ENCODE assay signal across 1 cellular context in the genomic region with DNA sequence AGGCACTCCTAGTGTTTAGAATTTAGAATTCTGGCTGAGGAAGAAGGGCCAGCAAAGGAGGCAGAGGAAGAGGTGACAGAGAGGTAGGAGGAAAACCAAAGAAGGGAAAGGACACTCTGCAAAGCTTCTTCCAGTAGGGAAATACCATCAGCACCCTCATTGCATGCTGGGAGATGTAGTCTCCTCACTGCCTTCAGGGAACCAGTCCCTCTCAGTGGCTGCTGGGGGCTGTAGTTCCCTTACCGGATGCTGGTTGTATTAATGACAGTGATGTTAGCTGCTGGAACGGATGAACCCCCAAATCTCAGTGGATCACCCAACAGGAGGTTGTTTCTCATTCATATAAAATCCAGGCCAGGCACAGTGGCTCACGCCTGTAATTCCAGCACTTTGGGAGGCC.
TF ChIP-seq lines count a peak whose summit lies in the region.

No MANE protein-coding gene starts in this region.

TF ChIP-seq in K562, 482 proteins besides CTCF, POLR2A, EP300 and RAD21 (continued from another document and continues in another):
- no peak for TF ChIP-seq MED1 (CRISPR knock-in tag; IDR thresholded peaks at IDR 0.05; ENCODE audit: borderline replicate concordance)
- no peak for TF ChIP-seq L3MBTL2 (IDR thresholded peaks at IDR 0.05)
- TF ChIP-seq CBX2 (IDR thresholded peaks at IDR 0.05; ENCODE audit: insufficient read depth, low read length, poor library complexity, severe bottlenecking) = no peak
- TF ChIP-seq HMG20B (CRISPR knock-in tag; IDR thresholded peaks at IDR 0.05) = no peak
- TF ChIP-seq ARHGAP35 (IDR thresholded peaks at IDR 0.05; ENCODE audit: partially characterized antibody) = no peak
- TF ChIP-seq, protein P1, sequence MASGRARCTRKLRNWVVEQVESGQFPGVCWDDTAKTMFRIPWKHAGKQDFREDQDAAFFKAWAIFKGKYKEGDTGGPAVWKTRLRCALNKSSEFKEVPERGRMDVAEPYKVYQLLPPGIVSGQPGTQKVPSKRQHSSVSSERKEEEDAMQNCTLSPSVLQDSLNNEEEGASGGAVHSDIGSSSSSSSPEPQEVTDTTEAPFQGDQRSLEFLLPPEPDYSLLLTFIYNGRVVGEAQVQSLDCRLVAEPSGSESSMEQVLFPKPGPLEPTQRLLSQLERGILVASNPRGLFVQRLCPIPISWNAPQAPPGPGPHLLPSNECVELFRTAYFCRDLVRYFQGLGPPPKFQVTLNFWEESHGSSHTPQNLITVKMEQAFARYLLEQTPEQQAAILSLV (tag; IDR thresholded peaks at IDR 0.05) = no peak
- TF ChIP-seq ZNF707 (CRISPR knock-in tag; conservative IDR thresholded peaks at IDR 0.05) = no peak
- TF ChIP-seq PURB (CRISPR knock-in tag; IDR thresholded peaks at IDR 0.05; ENCODE audit: low read depth) = no peak
- peak; percentile 92 to 93 for TF ChIP-seq SIX5 (IDR thresholded peaks at IDR 0.05; ENCODE audit: borderline replicate concordance in 1 of 2, insufficient read depth in 1 of 2, low read depth in 1 of 2, low read length in 2 of 2)
- TF ChIP-seq SOX6 (IDR thresholded peaks at IDR 0.05) = no peak
- no peak for TF ChIP-seq ARID2 (IDR thresholded peaks at IDR 0.05)
- TF ChIP-seq TAF9B (IDR thresholded peaks at IDR 0.05; ENCODE audit: partially characterized antibody) = no peak
- TF ChIP-seq, protein P2, sequence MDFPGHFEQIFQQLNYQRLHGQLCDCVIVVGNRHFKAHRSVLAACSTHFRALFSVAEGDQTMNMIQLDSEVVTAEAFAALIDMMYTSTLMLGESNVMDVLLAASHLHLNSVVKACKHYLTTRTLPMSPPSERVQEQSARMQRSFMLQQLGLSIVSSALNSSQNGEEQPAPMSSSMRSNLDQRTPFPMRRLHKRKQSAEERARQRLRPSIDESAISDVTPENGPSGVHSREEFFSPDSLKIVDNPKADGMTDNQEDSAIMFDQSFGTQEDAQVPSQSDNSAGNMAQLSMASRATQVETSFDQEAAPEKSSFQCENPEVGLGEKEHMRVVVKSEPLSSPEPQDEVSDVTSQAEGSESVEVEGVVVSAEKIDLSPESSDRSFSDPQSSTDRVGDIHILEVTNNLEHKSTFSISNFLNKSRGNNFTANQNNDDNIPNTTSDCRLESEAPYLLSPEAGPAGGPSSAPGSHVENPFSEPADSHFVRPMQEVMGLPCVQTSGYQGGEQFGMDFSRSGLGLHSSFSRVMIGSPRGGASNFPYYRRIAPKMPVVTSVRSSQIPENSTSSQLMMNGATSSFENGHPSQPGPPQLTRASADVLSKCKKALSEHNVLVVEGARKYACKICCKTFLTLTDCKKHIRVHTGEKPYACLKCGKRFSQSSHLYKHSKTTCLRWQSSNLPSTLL (IDR thresholded peaks at IDR 0.05) = no peak
- TF ChIP-seq GTF2F1 (IDR thresholded peaks at IDR 0.05; ENCODE audit: low read depth, low read length) = no peak
- TF ChIP-seq MTA1 (IDR thresholded peaks at IDR 0.05; ENCODE audit: borderline replicate concordance) = no peak
- TF ChIP-seq MECOM (CRISPR knock-in tag; IDR thresholded peaks at IDR 0.05) = no peak
- TF ChIP-seq ELF1 (tag; IDR thresholded peaks at IDR 0.05) = 0 out of 2 replicates have a peak, but pooled peaks have one; percentile 33
- no peak for TF ChIP-seq BCOR (IDR thresholded peaks at IDR 0.05)
- TF ChIP-seq DPF2 (IDR thresholded peaks at IDR 0.05) = no peak
- no peak for TF ChIP-seq RFX1 (IDR thresholded peaks at IDR 0.05)
- peak; percentile 67; the same call in 1 of the 2 replicates for TF ChIP-seq CREB3L1 (IDR thresholded peaks at IDR 0.05; ENCODE audit: borderline replicate concordance, low read depth)
- TF ChIP-seq ZBTB40 (IDR thresholded peaks at IDR 0.05) = peak; percentile 37; the same call in 1 of the 2 replicates
- TF ChIP-seq ZBTB40 (CRISPR knock-in tag; IDR thresholded peaks at IDR 0.05) = no peak
- TF ChIP-seq NR2C1 (IDR thresholded peaks at IDR 0.05) = 0 out of 2 replicates have a peak, but pooled peaks have one; percentile 20
- 0 out of 2 replicates have a peak, but pooled peaks have one; percentile 25 for TF ChIP-seq NR2C1 (tag; IDR thresholded peaks at IDR 0.05)
- no peak for TF ChIP-seq RBM22 (IDR thresholded peaks at IDR 0.05; ENCODE audit: low read depth, low read length, poor library complexity, severe bottlenecking)
- TF ChIP-seq, protein P3, sequence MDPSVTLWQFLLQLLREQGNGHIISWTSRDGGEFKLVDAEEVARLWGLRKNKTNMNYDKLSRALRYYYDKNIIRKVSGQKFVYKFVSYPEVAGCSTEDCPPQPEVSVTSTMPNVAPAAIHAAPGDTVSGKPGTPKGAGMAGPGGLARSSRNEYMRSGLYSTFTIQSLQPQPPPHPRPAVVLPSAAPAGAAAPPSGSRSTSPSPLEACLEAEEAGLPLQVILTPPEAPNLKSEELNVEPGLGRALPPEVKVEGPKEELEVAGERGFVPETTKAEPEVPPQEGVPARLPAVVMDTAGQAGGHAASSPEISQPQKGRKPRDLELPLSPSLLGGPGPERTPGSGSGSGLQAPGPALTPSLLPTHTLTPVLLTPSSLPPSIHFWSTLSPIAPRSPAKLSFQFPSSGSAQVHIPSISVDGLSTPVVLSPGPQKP (CRISPR knock-in tag; IDR thresholded peaks at IDR 0.05) = no peak
- TF ChIP-seq PRPF4 (IDR thresholded peaks at IDR 0.05; ENCODE audit: insufficient read depth, low read depth, low read length, poor library complexity, severe bottlenecking) = no peak
- TF ChIP-seq THAP7 (CRISPR knock-in tag; IDR thresholded peaks at IDR 0.05) = no peak
- no peak for TF ChIP-seq HNRNPL (IDR thresholded peaks at IDR 0.05; ENCODE audit: low read depth, low read length)
- no peak for TF ChIP-seq ATF1 (CRISPR knock-in tag; IDR thresholded peaks at IDR 0.05)
- 0 out of 2 replicates have a peak, but pooled peaks have one; percentile 26 for TF ChIP-seq ATF1 (tag; IDR thresholded peaks at IDR 0.05)
- TF ChIP-seq HCFC1 (IDR thresholded peaks at IDR 0.05; ENCODE audit: low read depth, low read length) = peak; percentile 96
- no peak for TF ChIP-seq RNF2 (IDR thresholded peaks at IDR 0.05)
- no peak for TF ChIP-seq SMARCB1 (IDR thresholded peaks at IDR 0.05; ENCODE audit: insufficient read length, low read depth)
- TF ChIP-seq ZNF143 (CRISPR knock-in tag; IDR thresholded peaks at IDR 0.05) = peak; percentile 87
- peak; percentile 60; the same call in 1 of the 2 replicates for TF ChIP-seq MBD2 (IDR thresholded peaks at IDR 0.05; ENCODE audit: borderline replicate concordance, low read depth)
- no peak for TF ChIP-seq CAMTA2 (CRISPR knock-in tag; conservative IDR thresholded peaks at IDR 0.05)
- TF ChIP-seq ZNF347 (CRISPR knock-in tag; IDR thresholded peaks at IDR 0.05; ENCODE audit: low read depth) = no peak
- TF ChIP-seq REST (CRISPR knock-in tag; IDR thresholded peaks at IDR 0.05; ENCODE audit: low read depth) = no peak
- TF ChIP-seq ZNF124 (CRISPR knock-in tag; IDR thresholded peaks at IDR 0.05) = no peak
- no peak for TF ChIP-seq LCOR (CRISPR knock-in tag; IDR thresholded peaks at IDR 0.05)
- no peak for TF ChIP-seq SETDB1 (IDR thresholded peaks at IDR 0.05; ENCODE audit: low read length)
- TF ChIP-seq PCBP1 (IDR thresholded peaks at IDR 0.05; ENCODE audit: low read depth, low read length, poor library complexity, severe bottlenecking) = no peak
